1 cellular context compared by ENCODE assay signal in the genomic region with DNA sequence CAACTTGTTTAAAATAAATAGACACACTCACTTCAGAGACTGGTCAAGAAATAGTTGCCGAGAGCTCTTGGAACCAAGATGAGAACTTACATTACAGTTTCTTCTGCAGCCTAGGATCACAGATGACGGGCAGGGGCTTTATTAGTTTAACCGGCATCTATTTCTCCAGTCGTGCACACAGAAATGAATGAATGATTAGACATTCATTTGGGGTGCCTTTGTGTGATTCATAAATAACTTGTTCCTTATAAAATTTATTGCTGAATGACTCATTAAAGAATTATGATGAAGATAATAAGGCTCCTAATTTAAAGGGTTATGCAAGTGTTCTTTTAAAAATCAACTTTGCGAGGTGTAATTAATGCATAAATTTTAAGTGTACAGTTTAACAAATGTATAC.
TF ChIP-seq lines count a peak whose summit lies in the region.

No MANE protein-coding gene starts in this region.

TF ChIP-seq in SK-N-SH treated with all-trans-retinoic acid at 6 μM for 48 hours, 23 proteins besides CTCF, POLR2A, EP300 and RAD21 (continued from another document):
- TF ChIP-seq, protein P1, sequence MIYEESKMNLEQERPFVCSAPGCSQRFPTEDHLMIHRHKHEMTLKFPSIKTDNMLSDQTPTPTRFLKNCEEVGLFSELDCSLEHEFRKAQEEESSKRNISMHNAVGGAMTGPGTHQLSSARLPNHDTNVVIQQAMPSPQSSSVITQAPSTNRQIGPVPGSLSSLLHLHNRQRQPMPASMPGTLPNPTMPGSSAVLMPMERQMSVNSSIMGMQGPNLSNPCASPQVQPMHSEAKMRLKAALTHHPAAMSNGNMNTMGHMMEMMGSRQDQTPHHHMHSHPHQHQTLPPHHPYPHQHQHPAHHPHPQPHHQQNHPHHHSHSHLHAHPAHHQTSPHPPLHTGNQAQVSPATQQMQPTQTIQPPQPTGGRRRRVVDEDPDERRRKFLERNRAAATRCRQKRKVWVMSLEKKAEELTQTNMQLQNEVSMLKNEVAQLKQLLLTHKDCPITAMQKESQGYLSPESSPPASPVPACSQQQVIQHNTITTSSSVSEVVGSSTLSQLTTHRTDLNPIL (CRISPR knock-in tag; IDR thresholded peaks at IDR 0.05; ENCODE audit: low read depth) = no peak
- TF ChIP-seq GLIS3 (CRISPR knock-in tag; IDR thresholded peaks at IDR 0.05) = no peak
- TF ChIP-seq ZFP30 (CRISPR knock-in tag; IDR thresholded peaks at IDR 0.05) = no peak
- no peak for TF ChIP-seq BACH2 (CRISPR knock-in tag; IDR thresholded peaks at IDR 0.05; ENCODE audit: borderline replicate concordance)
- no peak for TF ChIP-seq SNAI2 (CRISPR knock-in tag; IDR thresholded peaks at IDR 0.05)
- no peak for TF ChIP-seq ZNF8 (CRISPR knock-in tag; IDR thresholded peaks at IDR 0.05)
- TF ChIP-seq, protein P2, sequence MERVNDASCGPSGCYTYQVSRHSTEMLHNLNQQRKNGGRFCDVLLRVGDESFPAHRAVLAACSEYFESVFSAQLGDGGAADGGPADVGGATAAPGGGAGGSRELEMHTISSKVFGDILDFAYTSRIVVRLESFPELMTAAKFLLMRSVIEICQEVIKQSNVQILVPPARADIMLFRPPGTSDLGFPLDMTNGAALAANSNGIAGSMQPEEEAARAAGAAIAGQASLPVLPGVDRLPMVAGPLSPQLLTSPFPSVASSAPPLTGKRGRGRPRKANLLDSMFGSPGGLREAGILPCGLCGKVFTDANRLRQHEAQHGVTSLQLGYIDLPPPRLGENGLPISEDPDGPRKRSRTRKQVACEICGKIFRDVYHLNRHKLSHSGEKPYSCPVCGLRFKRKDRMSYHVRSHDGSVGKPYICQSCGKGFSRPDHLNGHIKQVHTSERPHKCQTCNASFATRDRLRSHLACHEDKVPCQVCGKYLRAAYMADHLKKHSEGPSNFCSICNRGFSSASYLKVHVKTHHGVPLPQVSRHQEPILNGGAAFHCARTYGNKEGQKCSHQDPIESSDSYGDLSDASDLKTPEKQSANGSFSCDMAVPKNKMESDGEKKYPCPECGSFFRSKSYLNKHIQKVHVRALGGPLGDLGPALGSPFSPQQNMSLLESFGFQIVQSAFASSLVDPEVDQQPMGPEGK (CRISPR knock-in tag; IDR thresholded peaks at IDR 0.05; ENCODE audit: borderline replicate concordance) = no peak
- no peak for TF ChIP-seq ARNTL (CRISPR knock-in tag; IDR thresholded peaks at IDR 0.05; ENCODE audit: borderline replicate concordance, low read depth)
- no peak for TF ChIP-seq ZFP3 (CRISPR knock-in tag; IDR thresholded peaks at IDR 0.05)
- TF ChIP-seq ZNF565 (CRISPR knock-in tag; conservative IDR thresholded peaks at IDR 0.05; ENCODE audit: low read depth) = no peak
- TF ChIP-seq RARB (CRISPR knock-in tag; IDR thresholded peaks at IDR 0.05) = no peak
- TF ChIP-seq ZC3H10 (CRISPR knock-in tag; IDR thresholded peaks at IDR 0.05) = no peak
- TF ChIP-seq TOX (CRISPR knock-in tag; IDR thresholded peaks at IDR 0.05; ENCODE audit: borderline replicate concordance) = no peak
- TF ChIP-seq, protein P3, sequence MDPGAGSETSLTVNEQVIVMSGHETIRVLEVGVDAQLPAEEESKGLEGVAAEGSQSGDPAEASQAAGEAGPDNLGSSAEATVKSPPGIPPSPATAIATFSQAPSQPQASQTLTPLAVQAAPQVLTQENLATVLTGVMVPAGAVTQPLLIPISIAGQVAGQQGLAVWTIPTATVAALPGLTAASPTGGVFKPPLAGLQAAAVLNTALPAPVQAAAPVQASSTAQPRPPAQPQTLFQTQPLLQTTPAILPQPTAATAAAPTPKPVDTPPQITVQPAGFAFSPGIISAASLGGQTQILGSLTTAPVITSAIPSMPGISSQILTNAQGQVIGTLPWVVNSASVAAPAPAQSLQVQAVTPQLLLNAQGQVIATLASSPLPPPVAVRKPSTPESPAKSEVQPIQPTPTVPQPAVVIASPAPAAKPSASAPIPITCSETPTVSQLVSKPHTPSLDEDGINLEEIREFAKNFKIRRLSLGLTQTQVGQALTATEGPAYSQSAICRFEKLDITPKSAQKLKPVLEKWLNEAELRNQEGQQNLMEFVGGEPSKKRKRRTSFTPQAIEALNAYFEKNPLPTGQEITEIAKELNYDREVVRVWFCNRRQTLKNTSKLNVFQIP (CRISPR knock-in tag; IDR thresholded peaks at IDR 0.05; ENCODE audit: borderline replicate concordance, low read depth) = no peak
